In the genomic region with DNA sequence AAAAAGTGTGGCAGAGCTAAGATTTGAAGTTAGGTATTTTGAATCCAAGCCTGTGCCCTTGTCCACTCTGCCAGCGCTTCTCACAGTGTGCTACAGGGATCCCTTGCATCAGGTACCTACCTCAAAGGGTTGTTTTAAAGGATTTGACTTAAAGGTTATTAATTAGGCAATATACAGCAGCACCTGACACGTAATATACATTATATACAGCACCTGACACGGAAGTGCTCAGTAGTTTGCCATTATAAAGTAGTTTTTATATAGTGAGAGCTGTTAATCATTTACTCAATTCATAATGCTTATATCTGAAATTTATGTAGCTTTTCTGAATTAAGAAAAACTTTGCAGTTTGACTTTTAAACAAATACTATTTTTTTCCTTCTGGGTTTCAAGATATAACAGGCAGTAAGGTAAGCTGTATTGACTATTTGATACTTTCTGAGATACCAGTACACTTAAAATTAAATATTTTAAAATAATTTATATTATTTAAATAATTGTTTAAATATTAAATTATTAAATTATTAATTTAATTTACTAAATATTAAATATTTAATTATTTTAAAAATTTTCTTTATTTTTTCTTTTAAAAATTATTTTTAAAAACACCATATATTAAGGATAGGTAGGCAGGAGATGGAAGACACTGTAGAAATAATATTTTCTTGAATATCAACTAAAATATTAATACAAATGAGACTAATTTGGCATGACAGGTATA, we compare ENCODE assay signal across 20 cellular contexts. TPM values are rescaled to one million over a fixed set of nuclear protein-coding genes. Genes with fewer than 3 reads are reported as not detected.
DNase-seq lines count a peak whose midpoint lies in the region; ATAC-seq, FAIRE-seq and TF ChIP-seq lines count a peak whose summit lies in the region.
"Had no signal": no experiment of that assay in that cellular context is flagged by ENCODE, and none has a peak within 500 bp of the region (broad histone marks: within the 10 kb centered on the region; RNA-seq: fewer than 3 reads in every experiment).

No MANE protein-coding gene starts in this region.

- no peak for TF ChIP-seq CTCF in kidney (IDR thresholded peaks at IDR 0.05; ENCODE audit: borderline replicate concordance, extremely low read depth, insufficient read depth)
- no peak for TF ChIP-seq CTCF in pancreas (IDR thresholded peaks at IDR 0.05)
- TF ChIP-seq CTCF in type B pancreatic cell (conservative IDR thresholded peaks at IDR 0.05): no peak
- TF ChIP-seq CTCF in upper lobe of right lung (IDR thresholded peaks at IDR 0.05): no peak

- H3K27ac ChIP-seq in kidney (ENCODE audit: low read depth in 2 of 2, low read length in 2 of 2) (no peak overlapping the region), pancreas (no peak overlapping the region), upper lobe of right lung (no peak overlapping the region)
- H3K27ac ChIP-seq: BLaER1 treated with 17β-estradiol and CSF1 and Interleukin-3, amounts not matched to agents 10 nM and 100 nM; HL-60 had no signal

- FAIRE-seq in G401.6 (lab: Jason Lieb, UNC) (peak; percentile 97), colon (lab: Jason Lieb, UNC) (peak; percentile 93), kidney (lab: Jason Lieb, UNC) (peak; percentile 97), pancreas (lab: Jason Lieb, UNC) (peak; percentile 98)
- FAIRE-seq: GM12892, GM18507 had no signal

- H3K27me3 ChIP-seq in pancreas (no peaks in the 10 kb centered on the region), upper lobe of right lung (no peaks in the 10 kb centered on the region)
- H3K27me3 ChIP-seq: BLaER1 treated with 17β-estradiol and CSF1 and Interleukin-3, amounts not matched to agents 10 nM and 100 nM had no signal

- no peaks in the 10 kb centered on the region for H3K4me1 Mint-ChIP-seq in type B pancreatic cell (ENCODE audit: unreplicated experiment)
- H3K4me1 Mint-ChIP-seq: B cell had no signal

- no peaks in the 10 kb centered on the region for H3K27me3 Mint-ChIP-seq in type B pancreatic cell
- H3K27me3 Mint-ChIP-seq: B cell; CD4-positive, CD25-positive, alpha-beta regulatory T cell; CD8-positive, alpha-beta memory T cell had no signal

- no peak for ATAC-seq in pancreas
- no peak for ATAC-seq in GM19351 (IDR thresholded peaks at IDR 0.05; ENCODE audit: unreplicated experiment)
- ATAC-seq in HG03442 (IDR thresholded peaks at IDR 0.05; ENCODE audit: unreplicated experiment): no peak
- ATAC-seq in upper lobe of right lung: no peak

- intact Hi-C loops in kidney (cut with DNase I): no loop called here
- intact Hi-C loops in pancreas (cut with DNase I): no loop called here
- intact Hi-C loops in upper lobe of right lung (cut with DNase I): no loop called here

- no peaks in the 10 kb centered on the region for H3K4me1 ChIP-seq in kidney (ENCODE audit: control insufficient read depth in 1 of 2, insufficient read depth in 1 of 2, low read depth in 1 of 2, low read length in 2 of 2)
- H3K4me1 ChIP-seq in pancreas: no peaks in the 10 kb centered on the region
- peaks cover 6% of the 10 kb centered on the region for H3K4me1 ChIP-seq in upper lobe of right lung
- H3K4me1 ChIP-seq: Caco-2 had no signal

- H3K9me3 ChIP-seq in kidney (ENCODE audit: control insufficient read depth in 1 of 2, low read length in 2 of 2): no peaks in the 10 kb centered on the region
- no peaks in the 10 kb centered on the region for H3K9me3 ChIP-seq in pancreas
- no peaks in the 10 kb centered on the region for H3K9me3 ChIP-seq in upper lobe of right lung
- H3K9me3 ChIP-seq: Caco-2 had no signal

- H3K9ac ChIP-seq in kidney (ENCODE audit: low read length in 2 of 2): no peak overlapping the region
- H3K9ac ChIP-seq: BLaER1 treated with 17β-estradiol and CSF1 and Interleukin-3, amounts not matched to agents 10 nM and 100 nM had no signal

- H3K36me3 Mint-ChIP-seq in type B pancreatic cell: peaks cover 21% of the 10 kb centered on the region

- no peak overlapping the region for H3K27ac Mint-ChIP-seq in type B pancreatic cell
- H3K27ac Mint-ChIP-seq: B cell; CD4-positive, CD25-positive, alpha-beta regulatory T cell; H9 had no signal

- H3K36me3 ChIP-seq in kidney (ENCODE audit: control insufficient read depth in 1 of 2, insufficient read depth in 2 of 2, low read length in 2 of 2): peaks cover 3 to 4% of the 10 kb centered on the region in 2 donors
- H3K36me3 ChIP-seq in pancreas: peaks cover 0 to 9% (median 0%) of the 10 kb centered on the region in 3 donors
- H3K36me3 ChIP-seq in upper lobe of right lung: peaks cover 32% of the 10 kb centered on the region

- no peaks in the 10 kb centered on the region for H3K9me3 Mint-ChIP-seq in type B pancreatic cell
- H3K9me3 Mint-ChIP-seq: CD4-positive, CD25-positive, alpha-beta regulatory T cell; CD8-positive, alpha-beta memory T cell; H9 had no signal

- H3K4me3 Mint-ChIP-seq in type B pancreatic cell: no peak overlapping the region
- H3K4me3 Mint-ChIP-seq: B cell; CD4-positive, CD25-positive, alpha-beta regulatory T cell; CD8-positive, alpha-beta memory T cell; H9 had no signal

- H3K4me3 ChIP-seq in kidney (ENCODE audit: low read length in 2 of 2): no peak overlapping the region
- H3K4me3 ChIP-seq in pancreas: no peak overlapping the region
- H3K4me3 ChIP-seq in upper lobe of right lung: no peak overlapping the region
- H3K4me3 ChIP-seq: BLaER1 treated with 17β-estradiol and CSF1 and Interleukin-3, amounts not matched to agents 10 nM and 100 nM had no signal

- 93% methylated on average over 3 of the region's 3 CpGs for WGBS in pancreas, 2 donors

- DNase-seq in kidney: no peak
- DNase-seq in pancreas: no peak
- DNase-seq in type B pancreatic cell (ENCODE audit: extremely low spot score, unreplicated experiment): no peak
- DNase-seq in upper lobe of right lung: no peak
- DNase-seq: 8988T; Caco-2; CD4-positive, CD25-positive, alpha-beta regulatory T cell; CD8-positive, alpha-beta memory T cell; GDM1; GOT3; H9 had no signal

RNA-seq across cellular contexts. Expression of gene TSNAX, which starts 33.4 kb away (rescaled TPM):
- total RNA-seq in kidney (42.3 TPM), pancreas (10 to 100 TPM in 4 of 6 donors, 1 to 10 TPM in 2; 8.4 to 18.2 (median 15.0) TPM), type B pancreatic cell (ENCODE audit: low replicate concordance) (28.0 and 34.0 TPM in 2 replicates), upper lobe of right lung (36.0 TPM)
- polyA plus RNA-seq in kidney (ENCODE audit: insufficient read depth, low read depth, low replicate concordance) (27.1 TPM), pancreas (10 to 100 TPM in 1 of 2 donors, 1 to 10 TPM in 1; 5.1 to 16.4 TPM)
